In the genomic region with DNA sequence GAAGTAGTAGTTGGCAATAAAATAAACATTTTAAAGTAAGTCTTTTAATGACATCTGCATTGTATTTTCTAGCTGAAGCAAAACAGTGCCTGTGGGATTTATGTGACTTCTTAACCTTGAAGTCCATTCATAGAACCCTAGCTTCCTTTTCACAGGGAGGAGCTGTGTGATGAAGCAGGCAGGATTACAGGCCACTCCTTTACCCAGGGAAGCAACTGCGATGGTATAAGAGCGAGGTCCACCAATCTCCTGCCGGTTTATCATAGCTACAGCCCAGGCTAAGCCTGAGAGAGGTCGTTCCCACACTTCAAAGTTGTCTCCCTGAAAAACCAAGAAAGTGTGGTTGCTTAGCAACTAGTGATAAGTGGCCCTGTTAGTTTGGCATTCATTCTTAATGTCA, we compare ENCODE assay signal across 17 cellular contexts. TPM values are rescaled to one million over a fixed set of nuclear protein-coding genes. Genes with fewer than 3 reads are reported as not detected.
DNase-seq lines count a peak whose midpoint lies in the region; ATAC-seq and TF ChIP-seq lines count a peak whose summit lies in the region.
"Had no signal": no experiment of that assay in that cellular context is flagged by ENCODE, and none has a peak within 500 bp of the region (broad histone marks: within the 10 kb centered on the region; RNA-seq: fewer than 3 reads in every experiment).

No MANE protein-coding gene starts in this region.

- CTCF ChIA-PET in A673 (lab: Charles Lee) (no interaction called here), HEK293 (lab: Yijun Ruan, JAX) (interaction anchor here (1.0 to 1.5 kb wide), 2 partner anchors 17 to 20 kb away, joined by 3 read pairs; no protein-coding TSS in a partner anchor)

- TSS peak; percentile 9 for BruUV-seq in A673 (replicated peaks; lab: Mats Ljungman, UMichigan)

- H3K27me3 ChIP-seq in A673 (replicated peaks; ENCODE audit: insufficient read depth, low read depth, low read length, poor library complexity) (no peaks in the 10 kb centered on the region), endodermal cell (ENCODE audit: control insufficient read depth, insufficient read depth, low read length, poor library complexity, severe bottlenecking) (no peaks in the 10 kb centered on the region)
- H3K27me3 ChIP-seq: foreskin keratinocyte, upper lobe of left lung had no signal

- no peak for ATAC-seq in HG03045 (IDR thresholded peaks at IDR 0.05; ENCODE audit: unreplicated experiment)
- ATAC-seq: foreskin keratinocyte had no signal

- no peak overlapping the region for H3K4me3 Mint-ChIP-seq in endodermal cell
- no peak overlapping the region for H3K4me3 Mint-ChIP-seq in activated T-helper 1 cell treated with anti-CD3 and anti-CD28 coated beads, Interleukin-12 subunit alpha, Interleukin-12 subunit beta, Interleukin-2, Interleukin-4 antibody, amounts not matched to agents 30 ng/mL and 10 ng/mL and 1 ng/mL, durations not matched to agents 14 hours and 24 hours and 36 hours
- H3K4me3 Mint-ChIP-seq: activated CD4-positive, alpha-beta T cell treated with anti-CD3 and anti-CD28 coated beads, Interleukin-2, amount 10 ng/mL, durations not matched to agents 7 days and 5 days; T-helper 2 cell treated with Interferon-gamma antibody and Interleukin-4, amounts not matched to agents 5 μg/mL and 100 μg/mL, for 36 hours had no signal

- DNase-seq in A673 (ENCODE audit: low spot score): no peak
- peak; percentile 47 for DNase-seq in endodermal cell
- no peak for DNase-seq in dedifferentiated amniotic fluid mesenchymal stem cell (ENCODE audit: extremely low spot score)
- no peak for DNase-seq in activated T-helper 1 cell treated with anti-CD3 and anti-CD28 coated beads, Interleukin-12 subunit alpha, Interleukin-12 subunit beta, Interleukin-2, Interleukin-4 antibody, amounts not matched to agents 30 ng/mL and 10 ng/mL and 1 ng/mL, durations not matched to agents 14 hours and 24 hours and 36 hours (ENCODE audit: low spot score)
- DNase-seq: activated CD4-positive, alpha-beta T cell treated with anti-CD3 and anti-CD28 coated beads, Interleukin-2, amount 10 ng/mL, durations not matched to agents 7 days and 5 days; aorta; foreskin keratinocyte; NCI-H1930; NCI-H774; right cardiac atrium; stimulated activated CD4-positive, alpha-beta T cell treated with anti-CD3 and anti-CD28 coated beads, Interleukin-2, amount 100 ng/mL, for 48 hours; upper lobe of left lung had no signal

- intact Hi-C loops in A673 (cut with micrococcal nuclease; ENCODE audit: unreplicated experiment): no loop called here
- intact Hi-C loops in activated T-helper 1 cell treated with anti-CD3 and anti-CD28 coated beads, Interleukin-12 subunit alpha, Interleukin-12 subunit beta, Interleukin-2, Interleukin-4 antibody, amounts not matched to agents 30 ng/mL and 10 ng/mL and 1 ng/mL, durations not matched to agents 14 hours and 24 hours and 36 hours (cut with micrococcal nuclease): no loop called here

- no peaks in the 10 kb centered on the region for H3K9me3 ChIP-seq in A673 (ENCODE audit: low read depth, low read length, poor library complexity, severe bottlenecking)
- H3K9me3 ChIP-seq in HEK293 (ENCODE audit: control insufficient read depth, insufficient read depth, low read depth, low read length): no peaks in the 10 kb centered on the region
- no peaks in the 10 kb centered on the region for H3K9me3 ChIP-seq in endodermal cell (ENCODE audit: control insufficient read depth, low read length)
- H3K9me3 ChIP-seq: upper lobe of left lung had no signal

- H3K9me3 Mint-ChIP-seq in endodermal cell: peaks cover 57% of the 10 kb centered on the region
- H3K9me3 Mint-ChIP-seq in activated T-helper 1 cell treated with anti-CD3 and anti-CD28 coated beads, Interleukin-12 subunit alpha, Interleukin-12 subunit beta, Interleukin-2, Interleukin-4 antibody, amounts not matched to agents 30 ng/mL and 10 ng/mL and 1 ng/mL, durations not matched to agents 14 hours and 24 hours and 36 hours: no peaks in the 10 kb centered on the region
- H3K9me3 Mint-ChIP-seq: activated CD4-positive, alpha-beta T cell treated with anti-CD3 and anti-CD28 coated beads, Interleukin-2, amount 10 ng/mL, durations not matched to agents 7 days and 5 days; activated T-helper 2 cell treated with anti-CD3 and anti-CD28 coated beads, Interferon-gamma antibody, Interleukin-2, Interleukin-4, amounts not matched to agents 10 μg/mL and 5 μg/mL and 100 μg/mL, durations not matched to agents 14 hours and 24 hours and 36 hours; T-helper 2 cell treated with Interferon-gamma antibody and Interleukin-4, amounts not matched to agents 5 μg/mL and 100 μg/mL, for 36 hours had no signal

- H3K4me1 Mint-ChIP-seq in endodermal cell: peaks cover 2% of the 10 kb centered on the region
- H3K4me1 Mint-ChIP-seq in activated T-helper 1 cell treated with anti-CD3 and anti-CD28 coated beads, Interleukin-12 subunit alpha, Interleukin-12 subunit beta, Interleukin-2, Interleukin-4 antibody, amounts not matched to agents 30 ng/mL and 10 ng/mL and 1 ng/mL, durations not matched to agents 14 hours and 24 hours and 36 hours (ENCODE audit: low read depth): peaks cover 8% of the 10 kb centered on the region

- H3K27ac ChIP-seq in A673 (ENCODE audit: low read depth, low read length, poor library complexity, severe bottlenecking) (no peak overlapping the region), HEK293 (ENCODE audit: extremely low read depth, low read depth, low read length) (0 out of 2 replicates have a peak overlapping the region, but pooled peaks have one; percentile 41), endodermal cell (ENCODE audit: low read depth, low read length) (no peak overlapping the region)
- H3K27ac ChIP-seq: foreskin keratinocyte, upper lobe of left lung had no signal

- no peak overlapping the region for H3K4me3 ChIP-seq in A673 (ENCODE audit: low read depth, low read length, poor library complexity, severe bottlenecking)
- no peak overlapping the region for H3K4me3 ChIP-seq in HEK293 (ENCODE audit: low read depth, low read length)
- no peak overlapping the region for H3K4me3 ChIP-seq in endodermal cell (ENCODE audit: low read length)
- H3K4me3 ChIP-seq: upper lobe of left lung had no signal

- peaks cover 40% of the 10 kb centered on the region for H3K36me3 Mint-ChIP-seq in endodermal cell (ENCODE audit: low read depth)
- peaks cover 31% of the 10 kb centered on the region for H3K36me3 Mint-ChIP-seq in activated T-helper 1 cell treated with anti-CD3 and anti-CD28 coated beads, Interleukin-12 subunit alpha, Interleukin-12 subunit beta, Interleukin-2, Interleukin-4 antibody, amounts not matched to agents 30 ng/mL and 10 ng/mL and 1 ng/mL, durations not matched to agents 14 hours and 24 hours and 36 hours (ENCODE audit: low read depth)

- TF ChIP-seq CTCF in A673 (conservative IDR thresholded peaks at IDR 0.05; ENCODE audit: low read depth, low read length): no peak
- no peak for TF ChIP-seq CTCF in HEK293 (tag by site-specific recombination; IDR thresholded peaks at IDR 0.05)
- no peak for TF ChIP-seq CTCF in endodermal cell (conservative IDR thresholded peaks at IDR 0.05)

- peaks cover 29% of the 10 kb centered on the region for H3K36me3 ChIP-seq in A673 (ENCODE audit: insufficient read depth, low read length, poor library complexity, severe bottlenecking)
- H3K36me3 ChIP-seq in HEK293 (ENCODE audit: control insufficient read depth in 2 of 2, insufficient read depth in 1 of 2, low read length in 2 of 2): peaks cover 68 to 74% of the 10 kb centered on the region in 2 experiments
- H3K36me3 ChIP-seq in endodermal cell (ENCODE audit: control insufficient read depth, insufficient read depth, low read length): peaks cover 39% of the 10 kb centered on the region

- H3K27ac Mint-ChIP-seq in endodermal cell: no peak overlapping the region
- no peak overlapping the region for H3K27ac Mint-ChIP-seq in activated T-helper 1 cell treated with anti-CD3 and anti-CD28 coated beads, Interleukin-12 subunit alpha, Interleukin-12 subunit beta, Interleukin-2, Interleukin-4 antibody, amounts not matched to agents 30 ng/mL and 10 ng/mL and 1 ng/mL, durations not matched to agents 14 hours and 24 hours and 36 hours
- H3K27ac Mint-ChIP-seq: activated CD4-positive, alpha-beta T cell treated with anti-CD3 and anti-CD28 coated beads, Interleukin-2, amount 10 ng/mL, durations not matched to agents 7 days and 5 days; activated T-helper 2 cell treated with anti-CD3 and anti-CD28 coated beads, Interferon-gamma antibody, Interleukin-2, Interleukin-4, amounts not matched to agents 10 μg/mL and 5 μg/mL and 100 μg/mL, durations not matched to agents 14 hours and 24 hours and 36 hours; T-helper 2 cell treated with Interferon-gamma antibody and Interleukin-4, amounts not matched to agents 5 μg/mL and 100 μg/mL, for 36 hours had no signal

- POLR2A ChIA-PET in A673 (lab: Charles Lee; ENCODE audit: low non-redundant PET) (interaction anchor here (0.6 kb wide), 1 partner anchor 23 kb away, joined by 3 read pairs; no protein-coding TSS in a partner anchor), HEK293 (lab: Yijun Ruan, JAX) (interaction anchor here (0.5 to 1.6 kb wide), 4 partner anchors 8 to 435 kb away, joined by 3 read pairs; no protein-coding TSS in a partner anchor)

- no peaks in the 10 kb centered on the region for H3K4me1 ChIP-seq in A673 (ENCODE audit: insufficient read depth, low read length, poor library complexity, severe bottlenecking)
- H3K4me1 ChIP-seq in HEK293 (ENCODE audit: control insufficient read depth, insufficient read depth, low read length): no peaks in the 10 kb centered on the region
- H3K4me1 ChIP-seq in endodermal cell (ENCODE audit: control insufficient read depth, insufficient read depth, low read length): no peaks in the 10 kb centered on the region
- H3K4me1 ChIP-seq: foreskin keratinocyte, upper lobe of left lung had no signal

- H3K27me3 Mint-ChIP-seq in endodermal cell (ENCODE audit: insufficient read depth): no peaks in the 10 kb centered on the region
- no peaks in the 10 kb centered on the region for H3K27me3 Mint-ChIP-seq in activated T-helper 1 cell treated with anti-CD3 and anti-CD28 coated beads, Interleukin-12 subunit alpha, Interleukin-12 subunit beta, Interleukin-2, Interleukin-4 antibody, amounts not matched to agents 30 ng/mL and 10 ng/mL and 1 ng/mL, durations not matched to agents 14 hours and 24 hours and 36 hours (ENCODE audit: insufficient read depth)
- H3K27me3 Mint-ChIP-seq: activated CD4-positive, alpha-beta T cell treated with anti-CD3 and anti-CD28 coated beads, Interleukin-2, amount 10 ng/mL, durations not matched to agents 7 days and 5 days had no signal

- 40 to 73% methylated on average over 1 to 4 of the region's 4 CpGs for WGBS in endodermal cell (ENCODE audit: insufficient coverage in 1 of 2, insufficient read length in 1 of 2), 2 experiments

- no peak overlapping the region for H3K9ac ChIP-seq in endodermal cell (ENCODE audit: extremely low read depth, low read length, poor library complexity, severe bottlenecking)

RNA-seq across cellular contexts. Expression of gene RPL36A, which starts 7.0 kb away (rescaled TPM):
- total RNA-seq in A673 (2021) (267 and 316 TPM in 2 replicates), endodermal cell (100 to 1,000 TPM; 316 to 385 TPM)
- polyA plus RNA-seq in endodermal cell (2013, experiment 1 of 2): 1,950 TPM
- 1,849 TPM for polyA plus RNA-seq in endodermal cell (2013, experiment 2 of 2)
- 226 and 269 TPM in 2 replicates for total RNA-seq in activated T-helper 1 cell treated with anti-CD3 and anti-CD28 coated beads, Interleukin-12 subunit alpha, Interleukin-12 subunit beta, Interleukin-2, Interleukin-4 antibody, amounts not matched to agents 30 ng/mL and 10 ng/mL and 1 ng/mL, durations not matched to agents 14 hours and 24 hours and 36 hours

RNA-seq across cellular contexts. Expression of gene GLA, which starts 9.9 kb away (rescaled TPM):
- total RNA-seq in A673 (2021) (50.2 and 61.8 TPM in 2 replicates), endodermal cell (10 to 100 TPM; 33.2 to 35.9 TPM)
- polyA plus RNA-seq in endodermal cell (2013, experiment 1 of 2): 40.6 TPM
- polyA plus RNA-seq in endodermal cell (2013, experiment 2 of 2): 31.9 TPM
- total RNA-seq in activated T-helper 1 cell treated with anti-CD3 and anti-CD28 coated beads, Interleukin-12 subunit alpha, Interleukin-12 subunit beta, Interleukin-2, Interleukin-4 antibody, amounts not matched to agents 30 ng/mL and 10 ng/mL and 1 ng/mL, durations not matched to agents 14 hours and 24 hours and 36 hours: 65.7 and 67.9 TPM in 2 replicates

RNA-seq across cellular contexts. Expression of gene HNRNPH2, which starts 10.2 kb away (rescaled TPM):
- total RNA-seq in A673 (2021) (46.0 and 48.8 TPM in 2 replicates), endodermal cell (10 to 100 TPM; 75.2 to 80.7 TPM)
- polyA plus RNA-seq in endodermal cell (2013, experiment 1 of 2): 68.0 TPM
- polyA plus RNA-seq in endodermal cell (2013, experiment 2 of 2): 67.6 TPM
- 20.6 and 21.3 TPM in 2 replicates for total RNA-seq in activated T-helper 1 cell treated with anti-CD3 and anti-CD28 coated beads, Interleukin-12 subunit alpha, Interleukin-12 subunit beta, Interleukin-2, Interleukin-4 antibody, amounts not matched to agents 30 ng/mL and 10 ng/mL and 1 ng/mL, durations not matched to agents 14 hours and 24 hours and 36 hours

RNA-seq across cellular contexts. Expression of gene BTK, which starts 11.8 kb away (rescaled TPM):
- total RNA-seq in A673 (2021): not detected in 2 replicates
- total RNA-seq in endodermal cell: 1 to 10 TPM; 2.3 to 3.4 TPM
- 0.43 TPM for polyA plus RNA-seq in endodermal cell (2013, experiment 1 of 2)
- 0.33 TPM for polyA plus RNA-seq in endodermal cell (2013, experiment 2 of 2)
- not detected in 2 replicates for total RNA-seq in activated T-helper 1 cell treated with anti-CD3 and anti-CD28 coated beads, Interleukin-12 subunit alpha, Interleukin-12 subunit beta, Interleukin-2, Interleukin-4 antibody, amounts not matched to agents 30 ng/mL and 10 ng/mL and 1 ng/mL, durations not matched to agents 14 hours and 24 hours and 36 hours
- total RNA-seq: activated CD4-positive, alpha-beta T cell treated with anti-CD3 and anti-CD28 coated beads, Interleukin-2, amount 10 ng/mL, durations not matched to agents 7 days and 5 days had no signal
- polyA plus RNA-seq: BJ, foreskin keratinocyte had no signal

RNA-seq across cellular contexts. Expression of gene TIMM8A, which starts 49.2 kb away (rescaled TPM):
- total RNA-seq in A673 (2021) (33.8 and 44.5 TPM in 2 replicates), endodermal cell (10 to 100 TPM; 18.5 to 20.7 TPM)
- polyA plus RNA-seq in endodermal cell (2013, experiment 1 of 2): 14.6 TPM
- 12.5 TPM for polyA plus RNA-seq in endodermal cell (2013, experiment 2 of 2)
- 30.9 and 36.5 TPM in 2 replicates for total RNA-seq in activated T-helper 1 cell treated with anti-CD3 and anti-CD28 coated beads, Interleukin-12 subunit alpha, Interleukin-12 subunit beta, Interleukin-2, Interleukin-4 antibody, amounts not matched to agents 30 ng/mL and 10 ng/mL and 1 ng/mL, durations not matched to agents 14 hours and 24 hours and 36 hours
